ENCODE assay signal across 24 cellular contexts in genomic region chr14:104333903-104334811, GRCh38.
DNase-seq lines count a peak whose midpoint lies in the region; ATAC-seq and TF ChIP-seq lines count a peak whose summit lies in the region.
"Had no signal": no experiment of that assay in that cellular context is flagged by ENCODE, and none has a peak within 500 bp of the region (broad histone marks: within the 10 kb centered on the region; RNA-seq: fewer than 3 reads in every experiment).

No MANE protein-coding gene starts in this region.

- WGBS in upper lobe of left lung, 2 donors, result 83 to 89% methylated on average over 49 to 54 of the region's 54 CpGs
- WGBS in thyroid gland, 2 donors, result 87 to 88% methylated on average over 46 to 48 of the region's 54 CpGs

- H3K4me1 ChIP-seq in upper lobe of left lung (no peaks in the 10 kb centered on the region), foreskin keratinocyte (no peaks in the 10 kb centered on the region), thyroid gland (no peaks in the 10 kb centered on the region)
- H3K4me1 ChIP-seq: prostate gland, tibial artery had no signal

- no peak overlapping the region for H3K27ac ChIP-seq in coronary artery
- no peak overlapping the region for H3K27ac ChIP-seq in upper lobe of left lung
- H3K27ac ChIP-seq in foreskin keratinocyte, result no peak overlapping the region
- no peak overlapping the region for H3K27ac ChIP-seq in thyroid gland
- H3K27ac ChIP-seq: epithelial cell of prostate, PC-9, prostate gland, tibial artery had no signal

- TF ChIP-seq POLR2A in upper lobe of left lung (IDR thresholded peaks at IDR 0.05) (no peak), thyroid gland (IDR thresholded peaks at IDR 0.05) (no peak)

- no peak for TF ChIP-seq EP300 in upper lobe of left lung (IDR thresholded peaks at IDR 0.05)

- DNase-seq in activated effector memory CD4-positive, alpha-beta T cell treated with anti-CD3 and anti-CD28 coated beads, Interleukin-2, amount 50 U/mL, for 16 hours, result peak; percentile 48
- DNase-seq in activated effector memory CD4-positive, alpha-beta T cell treated with Interleukin-2 at 50 U/mL for 16 hours, result no peak
- DNase-seq in coronary artery (ENCODE audit: low spot score) (peak; percentile 35), mesenteric fat pad (ENCODE audit: low spot score) (peak; percentile 79), upper lobe of left lung (peak; percentile 16 to 77), foreskin keratinocyte (no peak), thyroid gland (no peak), NCI-H1092 treated with DMSO at 0.1 percent for 48 hours (lab: John Stamatoyannopoulos, UW) (no peak)
- DNase-seq: activated CD4-positive, CD25-positive, alpha-beta regulatory T cell; activated CD8-positive, alpha-beta T cell treated with anti-CD3 and anti-CD28 coated beads for 36 hours; activated naive CD4-positive, alpha-beta T cell treated with Interleukin-2 at 50 U/mL for 16 hours; DMS153; glutamatergic neuron; GOT3; Karpas-422; mammary epithelial cell; MV-4-11; NCI-H1694 treated with DMSO at 0.1 percent for 48 hours; NCI-H2171; NCI-H524; PC-9; tibial artery had no signal

- TF ChIP-seq CTCF in coronary artery (IDR thresholded peaks at IDR 0.05) (no peak), upper lobe of left lung (IDR thresholded peaks at IDR 0.05) (no peak), foreskin keratinocyte (conservative IDR thresholded peaks at IDR 0.05) (no peak), thyroid gland (IDR thresholded peaks at IDR 0.05) (no peak)

- intact Hi-C loops in thyroid gland (cut with DNase I), result no loop called here

- no peaks in the 10 kb centered on the region for H3K36me3 ChIP-seq in upper lobe of left lung
- no peaks in the 10 kb centered on the region for H3K36me3 ChIP-seq in thyroid gland
- H3K36me3 ChIP-seq: prostate gland, tibial artery had no signal

- ATAC-seq in upper lobe of left lung (ENCODE audit: low FRiP score in 2 of 2), result no peak
- ATAC-seq in foreskin keratinocyte, result no peak
- ATAC-seq: activated CD8-positive, alpha-beta T cell treated with anti-CD3 and anti-CD28 coated beads for 36 hours had no signal

- H3K9me3 ChIP-seq in upper lobe of left lung, result peaks cover 9 to 21% (median 13%) of the 10 kb centered on the region in 4 donors
- no peaks in the 10 kb centered on the region for H3K9me3 ChIP-seq in thyroid gland
- H3K9me3 ChIP-seq: prostate gland had no signal

- H3K27me3 ChIP-seq in upper lobe of left lung (no peaks in the 10 kb centered on the region), foreskin keratinocyte (no peaks in the 10 kb centered on the region), thyroid gland (no peaks in the 10 kb centered on the region)

- H3K4me3 ChIP-seq in coronary artery (no peak overlapping the region), upper lobe of left lung (no peak overlapping the region), thyroid gland (replicated peaks in 1 of 3) (no peak overlapping the region)
- H3K4me3 ChIP-seq: PC-9, prostate gland, tibial artery had no signal

Comparison
In these comparisons a context has a peak if more than half of its experiments do, and no peak if none do; other contexts are left out.
1. DNase-seq: peak in activated effector memory CD4-positive, alpha-beta T cell treated with anti-CD3 and anti-CD28 coated beads, Interleukin-2, amount 50 U/mL, for 16 hours (single experiment), coronary artery (single experiment), mesenteric fat pad (single experiment) and upper lobe of left lung (2 of 2); none in activated effector memory CD4-positive, alpha-beta T cell treated with Interleukin-2 at 50 U/mL for 16 hours (single experiment), foreskin keratinocyte (0 of 2), thyroid gland (0 of 2) and NCI-H1092 treated with DMSO at 0.1 percent for 48 hours (single experiment).